In the genomic region with DNA sequence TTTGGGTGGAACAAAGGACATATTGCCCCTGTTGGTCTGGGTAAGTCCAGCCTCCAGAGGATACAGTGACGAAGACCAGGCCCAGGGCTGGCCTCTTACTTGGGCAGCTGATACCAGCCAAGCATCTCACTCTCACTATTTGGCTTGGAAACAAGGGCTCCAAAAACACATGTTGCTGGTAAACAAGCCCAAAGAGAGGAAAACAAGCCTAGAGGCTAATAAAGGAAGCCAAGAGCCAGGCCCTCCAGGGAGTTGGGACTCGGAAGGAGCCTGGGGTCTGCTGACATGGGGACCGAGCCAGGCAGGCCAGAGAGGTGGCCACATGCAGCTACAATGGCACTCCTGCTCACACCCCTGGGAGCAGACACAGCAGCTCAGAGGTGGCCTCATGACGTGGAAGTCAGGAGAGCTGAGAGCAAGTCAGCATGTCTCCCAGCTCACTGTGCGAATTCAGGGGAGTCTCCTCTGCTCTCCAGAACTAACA, we compare ENCODE assay signal across 12 cellular contexts. TPM values are rescaled to one million over a fixed set of nuclear protein-coding genes. Genes with fewer than 3 reads are reported as not detected.
DNase-seq lines count a peak whose midpoint lies in the region; ATAC-seq and TF ChIP-seq lines count a peak whose summit lies in the region.
"Had no signal": no experiment of that assay in that cellular context is flagged by ENCODE, and none has a peak within 500 bp of the region (broad histone marks: within the 10 kb centered on the region; RNA-seq: fewer than 3 reads in every experiment).

No MANE protein-coding gene starts in this region.

- no peaks in the 10 kb centered on the region for H3K9me3 ChIP-seq in right atrium auricular region
- H3K9me3 ChIP-seq: A549 had no signal

- DNase-seq in Right ventricle myocardium inferior (ENCODE audit: missing footprints), result no peak
- DNase-seq in cardiac septum (ENCODE audit: low spot score), result no peak
- DNase-seq in right atrium auricular region (ENCODE audit: low spot score), result no peak
- DNase-seq in sciatic nerve (ENCODE audit: low spot score), result no peak
- DNase-seq in NCI-H1930 (lab: John Stamatoyannopoulos, UW), result no peak
- no peak for DNase-seq in activated CD8-positive, alpha-beta memory T cell treated with anti-CD3 and anti-CD28 coated beads for 24 hours
- DNase-seq: NCI-H2171 treated with DMSO at 0.1 percent for 48 hours; stimulated activated CD4-positive, alpha-beta T cell treated with anti-CD3 and anti-CD28 coated beads, Interleukin-15, amount 100 ng/mL, for 24 hours had no signal

- no peaks in the 10 kb centered on the region for H3K36me3 ChIP-seq in right atrium auricular region

- H3K27ac ChIP-seq in right atrium auricular region, result peak overlapping the region; percentile 82 to 92

- intact Hi-C loops in Right ventricle myocardium inferior (cut with DNase I), result no loop called here
- intact Hi-C loops in cardiac septum (cut with DNase I), result no loop called here
- intact Hi-C loops in sciatic nerve (cut with DNase I), result no loop called here

- H3K4me3 ChIP-seq in right atrium auricular region, result peak overlapping the region in 1 of 2 donors; percentile 20
- H3K4me3 ChIP-seq: A549 had no signal

- TF ChIP-seq CTCF in right atrium auricular region (IDR thresholded peaks at IDR 0.05), result no peak

- ATAC-seq in Right ventricle myocardium inferior (peak; percentile 35), sciatic nerve (peak; percentile 56), HG02759 (IDR thresholded peaks at IDR 0.05; ENCODE audit: unreplicated experiment) (no peak), GM18873 (IDR thresholded peaks at IDR 0.05; ENCODE audit: low FRiP score, unreplicated experiment) (no peak)
- ATAC-seq: A549; activated naive CD4-positive, alpha-beta T cell treated with anti-CD3 and anti-CD28 coated beads, Interleukin-2, amount 50 U/mL, for 72 hours had no signal

- H3K4me1 ChIP-seq in right atrium auricular region, result peaks cover 0 to 87% of the 10 kb centered on the region in 2 donors

- no peaks in the 10 kb centered on the region for H3K27me3 ChIP-seq in right atrium auricular region

RNA-seq across cellular contexts. Expression of a gene that starts 5.7 kb away (rescaled TPM):
- total RNA-seq in Right ventricle myocardium inferior (517 TPM), cardiac septum (539 TPM), right atrium auricular region (100 to 1,000 TPM; 292 to 567 TPM), sciatic nerve (3,484 TPM)

Comparison
In these comparisons a context has a peak if more than half of its experiments do, and no peak if none do; other contexts are left out.
1. ATAC-seq: peak in Right ventricle myocardium inferior (single experiment) and sciatic nerve (single experiment); none in HG02759 (single experiment) and GM18873 (single experiment).